In genomic region chr18:58829263-58829662, GRCh38 we compare ENCODE assay signal across 2 cellular contexts.
TF ChIP-seq lines count a peak whose summit lies in the region.

No MANE protein-coding gene starts in this region.

TF ChIP-seq in IMR-90, 13 proteins besides CTCF, POLR2A, EP300 and RAD21:
- TF ChIP-seq MAFK (IDR thresholded peaks at IDR 0.05; ENCODE audit: low read depth, low read length) (no peak), RFX5 (IDR thresholded peaks at IDR 0.05; ENCODE audit: low read depth, low read length) (no peak), SMC3 (IDR thresholded peaks at IDR 0.05; ENCODE audit: low read depth, low read length) (no peak), ELK1 (IDR thresholded peaks at IDR 0.05; ENCODE audit: borderline replicate concordance, low read depth, low read length) (no peak), RCOR1 (IDR thresholded peaks at IDR 0.05; ENCODE audit: insufficient replicate concordance, low read length) (no peak), NFE2L2 (IDR thresholded peaks at IDR 0.05; ENCODE audit: low read depth, low read length) (no peak), BHLHE40 (IDR thresholded peaks at IDR 0.05; ENCODE audit: low read depth, low read length) (no peak), FOS (IDR thresholded peaks at IDR 0.05; ENCODE audit: low read depth, low read length) (no peak)

TF ChIP-seq in HEK293T, 16 proteins besides CTCF, POLR2A, EP300 and RAD21 (continued from another document):
- TF ChIP-seq ARNT (IDR thresholded peaks at IDR 0.05) = no peak
- TF ChIP-seq FOXM1 (IDR thresholded peaks at IDR 0.05; ENCODE audit: borderline replicate concordance) = no peak
- no peak for TF ChIP-seq ZNF384 (IDR thresholded peaks at IDR 0.05)
- TF ChIP-seq NFRKB (IDR thresholded peaks at IDR 0.05) = no peak
- TF ChIP-seq BHLHE40 (IDR thresholded peaks at IDR 0.05; ENCODE audit: borderline replicate concordance) = no peak
- no peak for TF ChIP-seq L3MBTL2 (conservative IDR thresholded peaks at IDR 0.05)
- TF ChIP-seq HDGF (IDR thresholded peaks at IDR 0.05; ENCODE audit: borderline replicate concordance) = no peak
- TF ChIP-seq FOXK2 (IDR thresholded peaks at IDR 0.05) = no peak
- no peak for TF ChIP-seq ELF4 (IDR thresholded peaks at IDR 0.05)
- no peak for TF ChIP-seq LEF1 (IDR thresholded peaks at IDR 0.05; ENCODE audit: borderline replicate concordance)
- TF ChIP-seq TARDBP (IDR thresholded peaks at IDR 0.05) = no peak
